1 cellular context compared by ENCODE assay signal in genomic region chr6:167825759-167826229, GRCh38.
TF ChIP-seq lines count a peak whose summit lies in the region.

No MANE protein-coding gene starts in this region.

TF ChIP-seq in HepG2, 621 proteins besides CTCF, POLR2A, EP300 and RAD21 (continued from another document and continues in another):
- TF ChIP-seq MTF1 (CRISPR knock-in tag; IDR thresholded peaks at IDR 0.05) (no peak), ZNF281 (CRISPR knock-in tag; IDR thresholded peaks at IDR 0.05; ENCODE audit: borderline replicate concordance) (no peak), KDM3A (CRISPR knock-in tag; IDR thresholded peaks at IDR 0.05; ENCODE audit: low read depth) (no peak), ZBTB2 (CRISPR knock-in tag; IDR thresholded peaks at IDR 0.05; ENCODE audit: low read depth) (no peak), KAT8 (CRISPR knock-in tag; IDR thresholded peaks at IDR 0.05) (no peak), NR2C2 (CRISPR knock-in tag; IDR thresholded peaks at IDR 0.05; ENCODE audit: borderline replicate concordance) (no peak; the same call in 1 of the 2 replicates), ZNF513 (CRISPR knock-in tag; conservative IDR thresholded peaks at IDR 0.05) (no peak), SP5 (CRISPR knock-in tag; IDR thresholded peaks at IDR 0.05; ENCODE audit: borderline replicate concordance, low read depth) (no peak; the same call in 1 of the 2 replicates), ZNF773 (CRISPR knock-in tag; IDR thresholded peaks at IDR 0.05; ENCODE audit: borderline replicate concordance) (no peak), ZUFSP (CRISPR knock-in tag; IDR thresholded peaks at IDR 0.05; ENCODE audit: borderline replicate concordance) (no peak), NR2F1 (CRISPR knock-in tag; IDR thresholded peaks at IDR 0.05) (no peak), ZBTB7A (CRISPR knock-in tag; IDR thresholded peaks at IDR 0.05) (no peak), KLF13 (CRISPR knock-in tag; IDR thresholded peaks at IDR 0.05) (no peak), JUNB (CRISPR knock-in tag; IDR thresholded peaks at IDR 0.05; ENCODE audit: borderline replicate concordance) (no peak), ZNF619 (CRISPR knock-in tag; IDR thresholded peaks at IDR 0.05) (no peak), ZNF672 (CRISPR knock-in tag; IDR thresholded peaks at IDR 0.05) (no peak), POGK (CRISPR knock-in tag; conservative IDR thresholded peaks at IDR 0.05) (peak; percentile 25; the same call in 1 of the 2 replicates), THYN1 (CRISPR knock-in tag; IDR thresholded peaks at IDR 0.05; ENCODE audit: borderline replicate concordance, low read depth) (no peak), ZNF460 (CRISPR knock-in tag; IDR thresholded peaks at IDR 0.05; ENCODE audit: borderline replicate concordance) (no peak), EED (CRISPR knock-in tag; IDR thresholded peaks at IDR 0.05) (no peak), MTF2 (CRISPR knock-in tag; IDR thresholded peaks at IDR 0.05; ENCODE audit: borderline replicate concordance) (no peak), KMT2B (CRISPR knock-in tag; IDR thresholded peaks at IDR 0.05) (no peak), ZNF567 (CRISPR knock-in tag; IDR thresholded peaks at IDR 0.05; ENCODE audit: borderline replicate concordance) (no peak; the same call in 1 of the 2 replicates), ZFYVE20 (CRISPR knock-in tag; IDR thresholded peaks at IDR 0.05; ENCODE audit: borderline replicate concordance, low read depth) (no peak; the same call in 1 of the 2 replicates), AHR (CRISPR knock-in tag; IDR thresholded peaks at IDR 0.05) (no peak), ZSCAN5A (CRISPR knock-in tag; IDR thresholded peaks at IDR 0.05; ENCODE audit: borderline replicate concordance) (0 out of 2 replicates have a peak, but pooled peaks have one; percentile 71), TBX2 (CRISPR knock-in tag; IDR thresholded peaks at IDR 0.05; ENCODE audit: borderline replicate concordance) (peak; percentile 15), RFX3 (CRISPR knock-in tag; IDR thresholded peaks at IDR 0.05) (no peak), SP1 (IDR thresholded peaks at IDR 0.05) (no peak), SP1 (CRISPR knock-in tag; IDR thresholded peaks at IDR 0.05) (peak; percentile 64), EHMT2 (IDR thresholded peaks at IDR 0.05; ENCODE audit: borderline replicate concordance, low read depth, low read length) (no peak), MAF1 (CRISPR knock-in tag; IDR thresholded peaks at IDR 0.05; ENCODE audit: borderline replicate concordance) (no peak), MTA1 (CRISPR knock-in tag; IDR thresholded peaks at IDR 0.05; ENCODE audit: borderline replicate concordance) (peak; percentile 15; the same call in 1 of the 2 replicates), ZNF83 (CRISPR knock-in tag; IDR thresholded peaks at IDR 0.05; ENCODE audit: borderline replicate concordance) (no peak), PAXIP1 (CRISPR knock-in tag; conservative IDR thresholded peaks at IDR 0.05) (peak; percentile 30; the same call in 1 of the 2 replicates), ZNF563 (CRISPR knock-in tag; IDR thresholded peaks at IDR 0.05) (no peak), YEATS4 (CRISPR knock-in tag; IDR thresholded peaks at IDR 0.05; ENCODE audit: borderline replicate concordance) (peak; percentile 61), ZNF124 (CRISPR knock-in tag; IDR thresholded peaks at IDR 0.05) (no peak), TIGD3 (CRISPR knock-in tag; IDR thresholded peaks at IDR 0.05; ENCODE audit: borderline replicate concordance) (peak; percentile 80; the same call in 1 of the 2 replicates), GLI4 (CRISPR knock-in tag; IDR thresholded peaks at IDR 0.05; ENCODE audit: borderline replicate concordance) (no peak), HNRNPK (IDR thresholded peaks at IDR 0.05; ENCODE audit: low read depth, low read length, poor library complexity, severe bottlenecking) (peak; percentile 5), TAF15 (IDR thresholded peaks at IDR 0.05; ENCODE audit: low read depth, low read length, poor library complexity, severe bottlenecking) (no peak), TFDP2 (CRISPR knock-in tag; IDR thresholded peaks at IDR 0.05) (peak; percentile 47; the same call in 1 of the 2 replicates), NFRKB (IDR thresholded peaks at IDR 0.05) (no peak), HNRNPUL1 (IDR thresholded peaks at IDR 0.05; ENCODE audit: low read depth, low read length) (peak; percentile 18; the same call in 1 of the 2 replicates), PHB2 (IDR thresholded peaks at IDR 0.05; ENCODE audit: partially characterized antibody) (no peak), ZNF761 (CRISPR knock-in tag; conservative IDR thresholded peaks at IDR 0.05) (no peak), ATM (IDR thresholded peaks at IDR 0.05; ENCODE audit: borderline replicate concordance) (no peak), ZNF660 (CRISPR knock-in tag; IDR thresholded peaks at IDR 0.05; ENCODE audit: borderline replicate concordance, low read depth) (0 out of 2 replicates have a peak, but pooled peaks have one; percentile 62)
